In the genomic region with DNA sequence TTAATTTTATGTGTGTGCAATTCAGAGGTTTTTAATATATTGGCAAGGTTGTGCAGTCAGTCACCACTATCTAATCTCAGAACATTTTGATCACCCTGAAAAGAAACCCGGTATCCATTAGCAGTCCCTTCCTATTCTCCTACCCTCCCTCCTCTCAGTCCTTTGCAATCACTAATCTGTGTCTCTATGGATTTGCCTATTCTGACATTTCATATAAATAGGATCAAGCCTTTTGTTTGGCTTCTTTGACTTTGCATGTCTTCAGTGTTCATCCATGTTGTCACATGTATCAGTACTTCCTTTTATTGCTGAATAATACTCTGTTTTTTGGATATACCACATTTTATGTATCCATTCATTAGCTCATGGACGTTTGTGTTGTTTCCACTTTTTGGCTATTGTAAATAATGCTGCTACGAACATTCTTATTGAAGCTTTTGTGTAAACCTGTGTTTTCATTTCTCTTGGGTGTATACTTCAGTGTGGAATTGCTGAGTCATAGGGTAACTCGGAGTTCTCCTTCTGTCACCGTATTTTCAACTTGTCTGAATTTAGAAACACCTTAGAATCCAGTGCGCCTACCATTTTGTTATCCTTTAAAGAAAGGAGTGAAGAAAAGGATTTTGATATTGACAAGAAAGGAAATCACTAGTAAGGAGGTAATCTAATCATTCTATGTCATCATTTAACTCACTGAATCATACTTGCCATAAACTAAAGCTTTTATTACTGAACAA, we compare ENCODE assay signal across 11 cellular contexts. TPM values are rescaled to one million over a fixed set of nuclear protein-coding genes. Genes with fewer than 3 reads are reported as not detected.
DNase-seq lines count a peak whose midpoint lies in the region; ATAC-seq, FAIRE-seq and TF ChIP-seq lines count a peak whose summit lies in the region.
"Had no signal": no experiment of that assay in that cellular context is flagged by ENCODE, and none has a peak within 500 bp of the region (broad histone marks: within the 10 kb centered on the region; RNA-seq: fewer than 3 reads in every experiment).

No MANE protein-coding gene starts in this region.

- no peaks in the 10 kb centered on the region for H4K20me1 ChIP-seq in GM12878 (ENCODE audit: control insufficient read depth, insufficient read depth)

- TF ChIP-seq EP300 in GM12878 (IDR thresholded peaks at IDR 0.05; ENCODE audit: borderline replicate concordance in 1 of 2, control insufficient read depth in 1 of 2, low read depth in 2 of 2, low read length in 2 of 2) = no peak

- no peaks in the 10 kb centered on the region for H3K36me3 ChIP-seq in GM12878 (ENCODE audit: control insufficient read depth in 2 of 2, insufficient read depth in 2 of 2, low read length in 1 of 2)

- H3K4me2 ChIP-seq in GM12878 (ENCODE audit: control insufficient read depth, insufficient read depth) = peak overlapping the region; percentile 83

- 20% methylated on average over 6 of the region's 6 CpGs for WGBS in GM12878 (ENCODE audit: insufficient coverage, insufficient replicate concordance, low lambda C conversion rate, missing lambda C conversion rate)

- BruUV-seq in GM12878 (replicated peaks; lab: Mats Ljungman, UMichigan) = no TSS peak

- H3K9me3 Mint-ChIP-seq in activated T-cell treated with anti-CD3 and anti-CD28 coated beads, Interleukin-2, amount 50 U/mL, for 24 hours = no peaks in the 10 kb centered on the region

- DNase-seq in activated T-cell treated with anti-CD3 and anti-CD28 coated beads, Interleukin-2, amount 50 U/mL, for 24 hours = no peak
- no peak for DNase-seq in activated T-cell treated with anti-CD3 and anti-CD28 coated beads for 4 hours
- peak; percentile 46 for DNase-seq in NCI-H460 (ENCODE audit: extremely low read depth, low read depth)
- no peak for DNase-seq in GM12878 (ENCODE audit: low read depth, low spot score)
- peak; percentile 71 for DNase-seq in renal cortical epithelial cell (ENCODE audit: low read depth)
- DNase-seq in middle frontal gyrus (ENCODE audit: extremely low spot score, low spot score) = no peak
- DNase-seq: body of pancreas; CD4-positive, alpha-beta memory T cell; islet precursor cell had no signal

- peak overlapping the region; percentile 38 for H3K4me3 ChIP-seq in GM12878
- H3K4me3 ChIP-seq: body of pancreas had no signal

- H3K27me3 ChIP-seq in GM12878 (replicated peaks in 1 of 2; ENCODE audit: control insufficient read depth in 2 of 2, insufficient read depth in 2 of 2, low read length in 1 of 2) = no peaks in the 10 kb centered on the region
- H3K27me3 ChIP-seq: body of pancreas had no signal

- peaks cover 42% of the 10 kb centered on the region for H3K4me1 Mint-ChIP-seq in activated T-cell treated with anti-CD3 and anti-CD28 coated beads, Interleukin-2, amount 50 U/mL, for 24 hours (ENCODE audit: low read depth)

- RAD21 ChIA-PET in GM12878 (lab: Charles Lee; ENCODE audit: unreplicated experiment) = interaction anchor here (0.6 to 1.2 kb wide), 5 partner anchors 37 to 360 kb away, joined by 3 to 5 read pairs (median 3); partner anchors contain the start of gene ZNF593

- H3K27ac ChIP-seq in GM12878 (ENCODE audit: control insufficient read depth, insufficient read depth) = peak overlapping the region; percentile 7; the same call in 1 of the 2 replicates
- H3K27ac ChIP-seq: body of pancreas had no signal

- POLR2A ChIA-PET in GM12878 (lab: Charles Lee) = interaction anchor here (0.6 kb wide), 2 partner anchors 14 to 82 kb away, joined by 4 to 7 read pairs; no protein-coding TSS in a partner anchor

- H3K9me3 ChIP-seq in GM12878 (replicated peaks; ENCODE audit: control insufficient read depth, insufficient read depth, low read length) = no peaks in the 10 kb centered on the region
- H3K9me3 ChIP-seq: body of pancreas had no signal

- peaks cover 9% of the 10 kb centered on the region for H3K4me1 ChIP-seq in GM12878 (ENCODE audit: control insufficient read depth, insufficient read depth, low read length)

- H3K9ac ChIP-seq in GM12878 (ENCODE audit: control insufficient read depth, insufficient read depth, low read length) = no peak overlapping the region

- intact Hi-C loops in GM12878 (cut with micrococcal nuclease; ENCODE audit: unreplicated experiment) = loop anchor here (5.0 kb wide), 1 partner anchor 80 kb away; the partner anchor contains the start of gene CD52

- no peak for TF ChIP-seq RAD21 in GM12878 (IDR thresholded peaks at IDR 0.05; ENCODE audit: insufficient read depth, low read depth, low read length)

- TF ChIP-seq CTCF in GM12878 (IDR thresholded peaks at IDR 0.05 in 2 of 3, conservative IDR thresholded peaks at IDR 0.05 in 1 of 3; ENCODE audit: control insufficient read depth in 2 of 3, extremely low read depth in 1 of 3, insufficient read depth in 1 of 3, low read depth in 3 of 3, low read length in 3 of 3) = no peak

- SMC1A ChIA-PET in GM12878 (lab: Charles Lee; ENCODE audit: uncharacterized antibody, unreplicated experiment) = interaction anchor here (0.6 to 1.1 kb wide), 3 partner anchors 10 to 160 kb away, joined by 3 to 4 read pairs (median 3); no protein-coding TSS in a partner anchor

- CTCF ChIA-PET in GM12878 (lab: Yijun Ruan, JAX) = interaction anchor here (0.7 to 7.3 kb wide), 9 partner anchors 40 to 343 kb away, joined by 3 to 110 read pairs (median 9); partner anchors contain the start of genes C1orf232, SH3BGRL3, ZNF593 and ZNF593OS

- no peak for TF ChIP-seq POLR2A in GM12878 (IDR thresholded peaks at IDR 0.05; ENCODE audit: low read depth, low read length)

- no peak for ATAC-seq in GM12878
- ATAC-seq in GM21423 (IDR thresholded peaks at IDR 0.05; ENCODE audit: unreplicated experiment) = no peak
- ATAC-seq in GM19467 (IDR thresholded peaks at IDR 0.05; ENCODE audit: unreplicated experiment) = no peak
- ATAC-seq: body of pancreas had no signal

- H3K4me3 Mint-ChIP-seq in activated T-cell treated with anti-CD3 and anti-CD28 coated beads, Interleukin-2, amount 50 U/mL, for 24 hours = peak overlapping the region; percentile 15

- in situ Hi-C loops in GM12878 (cut with MboI) = no loop called here

- H3K27ac Mint-ChIP-seq in activated T-cell treated with anti-CD3 and anti-CD28 coated beads, Interleukin-2, amount 50 U/mL, for 24 hours = peak overlapping the region; percentile 60

- H3K27me3 Mint-ChIP-seq in activated T-cell treated with anti-CD3 and anti-CD28 coated beads, Interleukin-2, amount 50 U/mL, for 24 hours = no peaks in the 10 kb centered on the region
- H3K27me3 Mint-ChIP-seq: CD4-positive, alpha-beta memory T cell had no signal

- peaks cover 51% of the 10 kb centered on the region for H3K79me2 ChIP-seq in GM12878 (ENCODE audit: control insufficient read depth, insufficient read depth, low read length)

- peaks cover 65% of the 10 kb centered on the region for H3K36me3 Mint-ChIP-seq in activated T-cell treated with anti-CD3 and anti-CD28 coated beads, Interleukin-2, amount 50 U/mL, for 24 hours (ENCODE audit: low read depth)

- peak; percentile 56 for FAIRE-seq in GM12878 (lab: Jason Lieb, UNC)

- peak overlapping the region; percentile 11 for H2AFZ ChIP-seq in GM12878 (ENCODE audit: control insufficient read depth, low read depth, low read length)

RNA-seq across cellular contexts. Expression of gene CEP85, which starts 3.4 kb away (rescaled TPM):
- total RNA-seq in NCI-H460 (2014; rRNA removed; shearing (Covaris generic)) = 32.3 and 36.8 TPM in 2 replicates
- 86.5 and 90.6 TPM in 2 replicates for polyA plus RNA-seq in NCI-H460 (2014; cell fraction: nucleus; rRNA removed)
- 36.6 and 44.3 TPM in 2 replicates for total RNA-seq in GM12878 (2013; cell fraction: nucleolus; rRNA removed)
- 22.1 and 22.2 TPM in 2 replicates for total RNA-seq in GM12878 (2014; rRNA removed)
- total RNA-seq in GM12878 (2014; rRNA removed; fragmentation: Illumina TruSeq; extraction: Trizol) = 22.2 and 22.8 TPM in 2 replicates
- 17.9 and 20.9 TPM in 2 replicates for total RNA-seq in GM12878 (2021)
- 5.5 TPM for polyA plus RNA-seq in GM12878 (2011; ENCODE audit: low read depth)
- polyA plus RNA-seq in GM12878 (2011; rRNA removed) = 22.9 and 26.8 TPM in 2 replicates
- polyA plus RNA-seq in GM12878 (2011; cell fraction: cytosol; rRNA removed) = 21.4 and 25.6 TPM in 2 replicates
- polyA plus RNA-seq in GM12878 (2011; cell fraction: nucleus; rRNA removed) = 60.9 and 63.0 TPM in 2 replicates
- polyA plus RNA-seq in GM12878 (2012) = 7.1 and 10.8 TPM in 2 replicates
- 20.4 and 24.5 TPM in 2 replicates for polyA plus RNA-seq in GM12878 (2014; fragmentation: Illumina TruSeq; extraction: Trizol)
- polyA plus RNA-seq in GM12878 (2014; fragmentation: Nextera tagmentation; extraction: Ambion mirVana) = 1 to 10 TPM; 8.4 to 8.6 TPM
- 23.5 and 25.7 TPM in 2 replicates for polyA plus RNA-seq in GM12878 (2014; rRNA removed)
- polyA plus RNA-seq in GM12878 (2016; fragmentation: Nextera tagmentation; extraction: Ambion mirVana) = 10 to 100 TPM; 17.5 to 19.6 TPM
- 26.6 and 31.3 TPM in 2 replicates for polyA minus RNA-seq in GM12878 (2011; rRNA and poly(A)+ RNA removed)
- 6.5 and 6.7 TPM in 2 replicates for polyA minus RNA-seq in GM12878 (2011; cell fraction: cytosol; rRNA and poly(A)+ RNA removed)
- 21.0 and 25.4 TPM in 2 replicates for polyA minus RNA-seq in GM12878 (2011; cell fraction: nucleus; rRNA and poly(A)+ RNA removed)
- total RNA-seq in renal cortical epithelial cell = 6.6 and 9.4 TPM in 2 replicates

RNA-seq across cellular contexts. Expression of gene SH3BGRL3, which starts 42.5 kb away (rescaled TPM):
- 36.5 and 42.7 TPM in 2 replicates for total RNA-seq in NCI-H460 (2014; rRNA removed; shearing (Covaris generic))
- 7.6 and 14.2 TPM in 2 replicates for polyA plus RNA-seq in NCI-H460 (2014; cell fraction: nucleus; rRNA removed)
- 9.0 and 9.9 TPM in 2 replicates for total RNA-seq in GM12878 (2013; cell fraction: nucleolus; rRNA removed)
- total RNA-seq in GM12878 (2014; rRNA removed) (42.6 and 52.9 TPM in 2 replicates), GM12878 (2014; rRNA removed; fragmentation: Illumina TruSeq; extraction: Trizol) (45.9 and 46.9 TPM in 2 replicates), GM12878 (2021) (111 and 116 TPM in 2 replicates), renal cortical epithelial cell (12.8 and 17.5 TPM in 2 replicates)
- polyA plus RNA-seq in GM12878 (2011; ENCODE audit: low read depth) = 29.9 TPM
- polyA plus RNA-seq in GM12878 (2011; rRNA removed) (26.3 and 39.7 TPM in 2 replicates), GM12878 (2014; fragmentation: Illumina TruSeq; extraction: Trizol) (95.2 and 135 TPM in 2 replicates), GM12878 (2014; fragmentation: Nextera tagmentation; extraction: Ambion mirVana) (100 to 1,000 TPM; 121 to 129 TPM), GM12878 (2014; rRNA removed) (42.3 and 57.1 TPM in 2 replicates), GM12878 (2016; fragmentation: Nextera tagmentation; extraction: Ambion mirVana) (100 to 1,000 TPM; 344 to 390 TPM)
- 57.0 and 59.2 TPM in 2 replicates for polyA plus RNA-seq in GM12878 (2011; cell fraction: cytosol; rRNA removed)
- polyA plus RNA-seq in GM12878 (2011; cell fraction: nucleus; rRNA removed) = 25.2 and 28.2 TPM in 2 replicates
- polyA plus RNA-seq in GM12878 (2012) = 86.2 and 109 TPM in 2 replicates
- polyA minus RNA-seq in GM12878 (2011; rRNA and poly(A)+ RNA removed) = 52.7 and 67.7 TPM in 2 replicates
- 38.8 and 41.6 TPM in 2 replicates for polyA minus RNA-seq in GM12878 (2011; cell fraction: cytosol; rRNA and poly(A)+ RNA removed)
- 19.5 and 27.3 TPM in 2 replicates for polyA minus RNA-seq in GM12878 (2011; cell fraction: nucleus; rRNA and poly(A)+ RNA removed)

RNA-seq across cellular contexts. Expression of gene CATSPER4, which starts 47.0 kb away (rescaled TPM):
- total RNA-seq in NCI-H460 (2014; rRNA removed; shearing (Covaris generic)) = not detected in 2 replicates
- not detected in 2 replicates for polyA plus RNA-seq in NCI-H460 (2014; cell fraction: nucleus; rRNA removed)
- not detected in 2 replicates for total RNA-seq in GM12878 (2013; cell fraction: nucleolus; rRNA removed)
- not detected in 2 replicates for total RNA-seq in GM12878 (2014; rRNA removed)
- total RNA-seq in GM12878 (2014; rRNA removed; fragmentation: Illumina TruSeq; extraction: Trizol) = not detected in 2 replicates
- 0.13 TPM in 1 of 2 replicates, not detected in the other for total RNA-seq in GM12878 (2021)
- polyA plus RNA-seq in GM12878 (2011; ENCODE audit: low read depth) = not detected
- not detected in 2 replicates for polyA plus RNA-seq in GM12878 (2011; rRNA removed)
- not detected in 2 replicates for polyA plus RNA-seq in GM12878 (2011; cell fraction: cytosol; rRNA removed)
- polyA plus RNA-seq in GM12878 (2011; cell fraction: nucleus; rRNA removed) = not detected in 2 replicates
- polyA plus RNA-seq in GM12878 (2012) = not detected in 2 replicates
- polyA plus RNA-seq in GM12878 (2014; fragmentation: Illumina TruSeq; extraction: Trizol) = not detected in 2 replicates
- not detected for polyA plus RNA-seq in GM12878 (2014; fragmentation: Nextera tagmentation; extraction: Ambion mirVana)
- polyA plus RNA-seq in GM12878 (2014; rRNA removed) = not detected in 2 replicates
- polyA plus RNA-seq in GM12878 (2016; fragmentation: Nextera tagmentation; extraction: Ambion mirVana) = not detected
- polyA minus RNA-seq in GM12878 (2011; rRNA and poly(A)+ RNA removed) = not detected in 2 replicates
- not detected in 2 replicates for polyA minus RNA-seq in GM12878 (2011; cell fraction: cytosol; rRNA and poly(A)+ RNA removed)
- polyA minus RNA-seq in GM12878 (2011; cell fraction: nucleus; rRNA and poly(A)+ RNA removed) = not detected in 2 replicates
- not detected in 2 replicates for total RNA-seq in renal cortical epithelial cell
- total RNA-seq: body of pancreas; CD4-positive, alpha-beta memory T cell had no signal
- polyA plus RNA-seq: CD4-positive, alpha-beta memory T cell had no signal

Comparison
In these comparisons a context has a peak if more than half of its experiments do, and no peak if none do; other contexts are left out.
1. DNase-seq: peak in NCI-H460 (single experiment) and renal cortical epithelial cell (single experiment); none in activated T-cell treated with anti-CD3 and anti-CD28 coated beads, Interleukin-2, amount 50 U/mL, for 24 hours (single experiment), activated T-cell treated with anti-CD3 and anti-CD28 coated beads for 4 hours (single experiment), GM12878 (single experiment) and middle frontal gyrus (single experiment).